Comparison of ENCODE assay signal across 8 cellular contexts in genomic region chr7:5810818-5811217, GRCh38. TPM values are rescaled to one million over a fixed set of nuclear protein-coding genes. Genes with fewer than 3 reads are reported as not detected.
A peak's percentile ranks its signal among the peaks of the same experiment; 100 is the strongest.
DNase-seq lines count a peak whose midpoint lies in the region; ATAC-seq, FAIRE-seq and TF ChIP-seq lines count a peak whose summit lies in the region.
"Not testable (repeated sequence)": the region's sequence is repeated elsewhere in the genome, so short reads cannot be mapped to it uniquely, and the experiment has no call there.

No MANE protein-coding gene starts in this region.

- not testable (repeated sequence) for H4K8ac ChIP-seq in H1 (ENCODE audit: extremely low read depth, insufficient read depth, low read length)

- H2BK12ac ChIP-seq in H1 (ENCODE audit: low read depth, low read length) = not testable (repeated sequence)

- FAIRE-seq in A549 (lab: Jason Lieb, UNC) (peak; percentile 80), H1 (lab: Jason Lieb, UNC) (peak; percentile 28)

- H3K4me1 ChIP-seq in A549; H1 (replicated peaks in 1 of 4; ENCODE audit: control insufficient read depth in 3 of 4, insufficient read depth in 4 of 4, low read length in 3 of 4): not testable (repeated sequence)

- not testable (repeated sequence) for H3K4me3 Mint-ChIP-seq in HFFc6
- H3K4me3 Mint-ChIP-seq in brain = peak overlapping the region in 2 of 5 experiments; percentile 6 to 22

- H3K27me3 ChIP-seq in H1 (replicated peaks in 1 of 4; ENCODE audit: control insufficient read depth in 3 of 4, extremely low read depth in 1 of 4, insufficient read depth in 3 of 4, low read length in 3 of 4); neural cell (ENCODE audit: insufficient read depth, low read depth, low read length): not testable (repeated sequence)

- not testable (repeated sequence) for H3K9ac ChIP-seq in H1 (replicated peaks in 1 of 4; ENCODE audit: extremely low read depth in 1 of 4, low read depth in 3 of 4, low read length in 3 of 4)
- peak overlapping the region; percentile 29 for H3K9ac ChIP-seq in neural cell (ENCODE audit: low read length)

- not testable (repeated sequence) for TF ChIP-seq CTCF in A549 (IDR thresholded peaks at IDR 0.05); HFFc6 (IDR thresholded peaks at IDR 0.05); brain (conservative IDR thresholded peaks at IDR 0.05); H1 (IDR thresholded peaks at IDR 0.05; ENCODE audit: control extremely low read depth in 1 of 3, insufficient read depth in 1 of 3, low read depth in 1 of 3, low read length in 3 of 3); neural cell (IDR thresholded peaks at IDR 0.05; ENCODE audit: poor library complexity, severe bottlenecking)

- not testable (repeated sequence) for H2BK5ac ChIP-seq in H1 (ENCODE audit: low read depth, low read length)

- WGBS in A549 (ENCODE audit: missing lambda C conversion rate) = 64% methylated on average over 4 of the region's 4 CpGs
- 94% methylated on average over 4 of the region's 4 CpGs; no CpG with 5 or more reads in 1 of the 2 experiments for WGBS in H1 (ENCODE audit: extremely low coverage in 1 of 2, insufficient coverage in 1 of 2, insufficient read length in 1 of 2, insufficient replicate concordance in 2 of 2, low coverage in 1 of 2, low lambda C conversion rate in 2 of 2, missing lambda C conversion rate in 1 of 2), 2 experiments

- not testable (repeated sequence) for H2BK120ac ChIP-seq in H1 (replicated peaks; ENCODE audit: low read depth, low read length)

- H3F3A ChIP-seq in neural cell (ENCODE audit: insufficient read depth, low read length, poor library complexity, severe bottlenecking) = not testable (repeated sequence)

- not testable (repeated sequence) for H4K91ac ChIP-seq in H1 (replicated peaks; ENCODE audit: insufficient read length, low read length)

- POLR2A ChIA-PET in A549 (lab: Yijun Ruan, JAX) = interaction anchor here (0.7 kb wide), 1 partner anchor 9 kb away, joined by 3 read pairs; no protein-coding TSS in a partner anchor
- POLR2A ChIA-PET in H1 (lab: Charles Lee; ENCODE audit: partially characterized antibody) = not testable (repeated sequence)

- H3K4me2 ChIP-seq in A549; H1 (ENCODE audit: insufficient read depth in 1 of 2, low read depth in 2 of 2, low read length in 2 of 2); neural cell (ENCODE audit: low read length): not testable (repeated sequence)

- not testable (repeated sequence) for H2BK15ac ChIP-seq in H1 (ENCODE audit: low read length)

- CTCF ChIA-PET in A549 (lab: Yijun Ruan, JAX) = interaction anchor here (1.6 kb wide), 1 partner anchor 30 kb away, joined by 8 read pairs; the partner anchor contains the start of gene RNF216
- CTCF ChIA-PET in H1 (lab: Charles Lee; ENCODE audit: partially characterized antibody) = interaction anchor here (1.0 to 1.1 kb wide), 2 partner anchors 15 to 108 kb away, joined by 4 read pairs; no protein-coding TSS in a partner anchor

- not testable (repeated sequence) for H3K23me2 ChIP-seq in H1 (ENCODE audit: low read depth, low read length)

- DNase-seq in A549 (ENCODE audit: low read depth in 1 of 2, low spot score in 1 of 2); H1 (ENCODE audit: low read depth in 1 of 2, low spot score in 2 of 2): not testable (repeated sequence)
- DNase-seq in HFFc6 = peak; percentile 3
- DNase-seq in NCI-H1417 (lab: John Stamatoyannopoulos, UW) = peak in 2 of 3 experiments; percentile 41 to 85
- DNase-seq in NCI-H2227 (lab: John Stamatoyannopoulos, UW; ENCODE audit: unreplicated experiment) = peak; percentile 59
- peak; percentile 54 for DNase-seq in SK-N-DZ (ENCODE audit: low spot score)

- H3K27ac ChIP-seq in A549; H1 (ENCODE audit: low read depth, low read length): not testable (repeated sequence)
- H3K27ac ChIP-seq in neural cell (ENCODE audit: low read length) = peak overlapping the region; percentile 85

- H3K18ac ChIP-seq in H1 (ENCODE audit: extremely low read depth, low read length) = not testable (repeated sequence)

- H3K23ac ChIP-seq in H1 (ENCODE audit: insufficient read length) = not testable (repeated sequence)

- TF ChIP-seq RAD21 in A549 (conservative IDR thresholded peaks at IDR 0.05 in 1 of 2, IDR thresholded peaks at IDR 0.05 in 1 of 2); H1 (IDR thresholded peaks at IDR 0.05 in 1 of 2, conservative IDR thresholded peaks at IDR 0.05 in 1 of 2; ENCODE audit: low read depth in 2 of 2, low read length in 2 of 2); neural cell (conservative IDR thresholded peaks at IDR 0.05): not testable (repeated sequence)

- not testable (repeated sequence) for H3K27ac Mint-ChIP-seq in HFFc6
- peak overlapping the region; percentile 65 to 90 (median 82) for H3K27ac Mint-ChIP-seq in brain

- not testable (repeated sequence) for H3K9me3 ChIP-seq in A549; H1 (ENCODE audit: insufficient read depth in 2 of 2, low read depth in 1 of 2, low read length in 1 of 2); neural cell (ENCODE audit: low read length)

- not testable (repeated sequence) for TF ChIP-seq EP300 in A549 (IDR thresholded peaks at IDR 0.05); H1 (IDR thresholded peaks at IDR 0.05; ENCODE audit: borderline replicate concordance in 1 of 2, low read depth in 2 of 2, low read length in 2 of 2)
- TF ChIP-seq EP300 in neural cell (conservative IDR thresholded peaks at IDR 0.05; ENCODE audit: poor library complexity, severe bottlenecking) = peak; percentile 59

- H3K4me1 Mint-ChIP-seq in HFFc6 (ENCODE audit: low read depth) = not testable (repeated sequence)
- H3K4me1 Mint-ChIP-seq in brain = peaks cover 10% of the 10 kb centered on the region

- H3K36me3 Mint-ChIP-seq in HFFc6 (ENCODE audit: low read depth); brain: not testable (repeated sequence)

- not testable (repeated sequence) for H2BK20ac ChIP-seq in H1 (ENCODE audit: low read length)

- H3K4me3 ChIP-seq in A549; H1 (ENCODE audit: extremely low read depth in 1 of 4, insufficient read depth in 2 of 4, low read depth in 3 of 4, low read length in 4 of 4): not testable (repeated sequence)
- peak overlapping the region; percentile 33 for H3K4me3 ChIP-seq in neural cell (ENCODE audit: low read length)

- H3K27me3 Mint-ChIP-seq in HFFc6 (ENCODE audit: insufficient read depth) = peaks cover 14% of the 10 kb centered on the region
- not testable (repeated sequence) for H3K27me3 Mint-ChIP-seq in brain

- H3K9me3 Mint-ChIP-seq in HFFc6, brain: not testable (repeated sequence)

- not testable (repeated sequence) for H3K9me2 ChIP-seq in neural cell (ENCODE audit: insufficient read depth, low read length)

- H4K5ac ChIP-seq in H1 (ENCODE audit: insufficient read length, low read depth, low read length) = not testable (repeated sequence)

- peak in 1 of 2 experiments; percentile 63; a peak in 3 of 6 replicates for ATAC-seq in A549

- not testable (repeated sequence) for H3K56ac ChIP-seq in H1 (replicated peaks; ENCODE audit: insufficient read length, low read depth, low read length)

- H3K79me1 ChIP-seq in H1 (ENCODE audit: low read depth, low read length) = not testable (repeated sequence)

- H3K79me2 ChIP-seq in H1 (ENCODE audit: control insufficient read depth in 1 of 2, insufficient read depth in 2 of 2, low read length in 2 of 2); neural cell (replicated peaks; ENCODE audit: insufficient read depth, low read length): not testable (repeated sequence)

- H3K36me3 ChIP-seq in H1 (ENCODE audit: control insufficient read depth in 2 of 4, insufficient read depth in 4 of 4, low read length in 3 of 4); neural cell (ENCODE audit: insufficient read depth, low read length): not testable (repeated sequence)

- H2AFZ ChIP-seq in H1 (ENCODE audit: low read length); neural cell (ENCODE audit: low read depth, low read length): not testable (repeated sequence)

- TF ChIP-seq POLR2A in A549 (IDR thresholded peaks at IDR 0.05; ENCODE audit: low read length); H1 (IDR thresholded peaks at IDR 0.05; ENCODE audit: control extremely low read depth in 1 of 2, low read depth in 2 of 2, low read length in 2 of 2): not testable (repeated sequence)

- not testable (repeated sequence) for H3K14ac ChIP-seq in H1 (ENCODE audit: insufficient read length)

- H3K4ac ChIP-seq in H1 (replicated peaks; ENCODE audit: insufficient read length, low read depth, low read length) = not testable (repeated sequence)

- not testable (repeated sequence) for H2AK5ac ChIP-seq in H1 (ENCODE audit: low read depth, low read length)

- H4K20me1 ChIP-seq in H1 (replicated peaks in 1 of 2; ENCODE audit: control insufficient read depth in 1 of 2, insufficient read depth in 2 of 2, low read length in 2 of 2); neural cell (ENCODE audit: insufficient read depth): not testable (repeated sequence)

RNA-seq across cellular contexts. Expression of gene RNF216, which starts 29.4 kb away (rescaled TPM):
- polyA plus RNA-seq in A549 (2011; rRNA removed) (32.3 and 32.8 TPM in 2 replicates), A549 (2017; fragmentation: RNase III; extraction: RNeasy Plus Mini Kit Qiagen cat#74134 plus additional on column Dnase treatment) (22.3 to 23.1 TPM (median 22.5 TPM) in 3 replicates), brain (ENCODE audit: insufficient read depth, low read depth, low replicate concordance) (27.1 TPM), H1 (2011; rRNA removed) (10.8 and 11.8 TPM in 2 replicates), neural cell (17.4 and 19.1 TPM in 2 replicates)
- polyA plus RNA-seq in A549 (2012; cell fraction: cytosol; rRNA removed) = 14.7 and 17.8 TPM in 2 replicates
- polyA plus RNA-seq in A549 (2012; cell fraction: nucleus; rRNA removed) = 30.8 and 34.8 TPM in 2 replicates
- polyA minus RNA-seq in A549 (2011; rRNA and poly(A)+ RNA removed) = 39.2 and 39.6 TPM in 2 replicates
- 10 to 100 TPM; 30.5 to 34.5 (median 32.2) TPM for total RNA-seq in HFFc6 (2021; fragmentation: NEBNext Ultra II Directional; extraction: Animal tissue kit (Norgen Biotek cat#: 25700))
- polyA plus RNA-seq in SK-N-DZ (2014; cell fraction: cytosol; rRNA removed) = 23.0 and 24.7 TPM in 2 replicates
- polyA plus RNA-seq in SK-N-DZ (2014; cell fraction: nucleus; rRNA removed) = 33.7 and 47.1 TPM in 2 replicates
- 29.6 and 31.4 TPM in 2 replicates for total RNA-seq in H1 (2021; fragmentation: NEBNext Ultra II Directional; extraction: Animal tissue kit (Norgen Biotek cat#: 25700))
- polyA plus RNA-seq in H1 (2011; cell fraction: cytosol; rRNA removed) = 15.5 TPM
- 18.1 TPM for polyA plus RNA-seq in H1 (2011; cell fraction: nucleus; rRNA removed)
- polyA plus RNA-seq in H1 (2012, experiment 1 of 2) = 16.0 to 18.0 TPM (median 16.4 TPM) in 4 replicates
- 7.4 TPM for polyA plus RNA-seq in H1 (2012, experiment 2 of 2)
- 16.1 TPM for polyA plus RNA-seq in H1 (2013, experiment 1 of 2)
- 15.9 TPM for polyA plus RNA-seq in H1 (2013, experiment 2 of 2)
- 26.6 and 33.7 TPM in 2 replicates for polyA minus RNA-seq in H1 (2011; rRNA and poly(A)+ RNA removed)
- polyA minus RNA-seq in H1 (2011; cell fraction: cytosol; rRNA and poly(A)+ RNA removed) = 22.0 TPM
- polyA minus RNA-seq in H1 (2011; cell fraction: nucleus; rRNA and poly(A)+ RNA removed) = 40.5 TPM
- 52.3 and 53.6 TPM in 2 replicates for polyA minus RNA-seq in neural cell
